ENCODE assay signal across 14 cellular contexts in the genomic region with DNA sequence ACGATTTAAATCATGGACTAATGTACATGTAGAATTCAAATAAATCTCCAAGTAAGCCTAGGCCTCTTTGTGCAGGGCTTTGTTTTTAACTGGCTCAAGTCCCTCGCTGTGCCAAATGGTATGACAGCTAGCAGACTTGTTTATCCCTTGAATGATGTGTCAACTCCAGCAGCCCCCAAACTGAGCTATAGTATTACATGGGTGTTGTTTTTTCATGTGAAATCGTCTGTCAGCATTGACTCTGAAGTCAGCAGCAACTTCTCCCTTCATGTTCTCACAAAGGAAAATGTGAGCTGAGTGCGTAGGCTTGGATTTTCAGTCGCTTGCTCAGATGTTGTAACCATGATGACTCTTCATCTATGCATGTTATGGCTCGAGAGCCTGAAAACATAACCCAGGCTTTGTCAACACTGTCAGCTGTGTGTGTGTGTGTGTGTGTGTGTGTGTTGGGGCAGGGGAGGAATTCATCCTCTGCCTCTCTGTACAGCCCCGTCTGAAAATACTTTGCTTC.
A peak's percentile ranks its signal among the peaks of the same experiment; 100 is the strongest.
DNase-seq lines count a peak whose midpoint lies in the region; ATAC-seq, FAIRE-seq and TF ChIP-seq lines count a peak whose summit lies in the region.
"Had no signal": no experiment of that assay in that cellular context is flagged by ENCODE, and none has a peak within 500 bp of the region (broad histone marks: within the 10 kb centered on the region; RNA-seq: fewer than 3 reads in every experiment).

No MANE protein-coding gene starts in this region.

- WGBS in HepG2 (ENCODE audit: low lambda C conversion rate), result 6% methylated on average over 6 of the region's 7 CpGs

- in situ Hi-C loops in astrocyte of the cerebellum (cut with HindIII; ENCODE audit: low sequenced_read_pairs), result no loop called here
- in situ Hi-C loops in HepG2 (cut with HindIII; ENCODE audit: extremely low pct_ligation_motif_present, low pct_unique_long_range_greater_than_20kb), result no loop called here

- H3K9me3 ChIP-seq in HepG2 (ENCODE audit: low read length), result no peaks in the 10 kb centered on the region

- H3K36me3 ChIP-seq in HepG2 (replicated peaks in 1 of 2; ENCODE audit: control insufficient read depth in 1 of 2, insufficient read depth in 2 of 2, low read length in 2 of 2), result no peaks in the 10 kb centered on the region

- no peaks in the 10 kb centered on the region for H3K79me2 ChIP-seq in HepG2 (ENCODE audit: insufficient read depth, low read length)

- no peak overlapping the region for H3K27ac Mint-ChIP-seq in stimulated activated naive CD8-positive, alpha-beta T cell treated with anti-CD3 and anti-CD28 coated beads, Interleukin-15, amount 100 ng/mL, for 72 hours
- H3K27ac Mint-ChIP-seq: dendritic cell treated with granulocyte-macrophage colony-stimulating factor and Interleukin-4, amounts not matched to agents 40 ng/mL and 50 ng/mL, for 4 days had no signal

- no peaks in the 10 kb centered on the region for H3K4me1 Mint-ChIP-seq in stimulated activated naive CD8-positive, alpha-beta T cell treated with anti-CD3 and anti-CD28 coated beads, Interleukin-15, amount 100 ng/mL, for 72 hours

- peak; percentile 98 for FAIRE-seq in HTR-8/SVneo (lab: Jason Lieb, UNC)
- no peak for FAIRE-seq in HepG2 (lab: Jason Lieb, UNC)
- FAIRE-seq: islet of Langerhans had no signal

- peaks cover 17% of the 10 kb centered on the region for H3K27me3 Mint-ChIP-seq in stimulated activated naive CD8-positive, alpha-beta T cell treated with anti-CD3 and anti-CD28 coated beads, Interleukin-15, amount 100 ng/mL, for 72 hours
- H3K27me3 Mint-ChIP-seq: dendritic cell treated with granulocyte-macrophage colony-stimulating factor and Interleukin-4, amounts not matched to agents 40 ng/mL and 50 ng/mL, for 4 days had no signal

- ATAC-seq in HepG2, result peak; percentile 84
- ATAC-seq in stimulated activated naive CD8-positive, alpha-beta T cell treated with anti-CD3 and anti-CD28 coated beads, Interleukin-15, amount 100 ng/mL, for 72 hours, result no peak
- ATAC-seq: HCT116 had no signal

- peak overlapping the region; percentile 37 for H3K9ac ChIP-seq in HepG2 (ENCODE audit: insufficient read depth, low read depth, low read length)

- H2AFZ ChIP-seq in HepG2 (ENCODE audit: low read length), result peak overlapping the region; percentile 75

- POLR2A ChIA-PET in HepG2 (lab: Yijun Ruan, JAX), result no interaction called here

- TF ChIP-seq EP300 in HepG2 (IDR thresholded peaks at IDR 0.05; ENCODE audit: low read depth in 2 of 2, low read length in 2 of 2) (peak in 1 of 2 experiments; percentile 49; a peak in 1 of 4 replicates), HepG2 (CRISPR knock-in tag; IDR thresholded peaks at IDR 0.05; ENCODE audit: borderline replicate concordance) (no peak)

- no peak for TF ChIP-seq CTCF in AG09319 (IDR thresholded peaks at IDR 0.05; ENCODE audit: low read depth, low read length)
- no peak for TF ChIP-seq CTCF in astrocyte of the cerebellum (IDR thresholded peaks at IDR 0.05; ENCODE audit: low read depth, low read length, missing control alignments)
- no peak for TF ChIP-seq CTCF in HepG2 (CRISPR knock-in tag; IDR thresholded peaks at IDR 0.05)
- TF ChIP-seq CTCF in dorsolateral prefrontal cortex (IDR thresholded peaks at IDR 0.05 in 54 of 56, conservative IDR thresholded peaks at IDR 0.05 in 2 of 56; ENCODE audit: low read depth in 1 of 56, partially characterized antibody in 56 of 56), result no peak

- no peaks in the 10 kb centered on the region for H4K20me1 ChIP-seq in HepG2 (ENCODE audit: insufficient read depth, low read length)

- TF ChIP-seq POLR2A in HepG2 (IDR thresholded peaks at IDR 0.05; ENCODE audit: insufficient read depth in 1 of 2, low read depth in 2 of 2, low read length in 2 of 2), result 0 out of 4 replicates have a peak, but pooled peaks of 1 of the 2 experiments have one; percentile 22

- no peaks in the 10 kb centered on the region for H3K27me3 ChIP-seq in HepG2 (ENCODE audit: control insufficient read depth in 1 of 2, insufficient read depth in 2 of 2, low read length in 2 of 2)
- no peaks in the 10 kb centered on the region for H3K27me3 ChIP-seq in dorsolateral prefrontal cortex

- H3K4me1 ChIP-seq in HepG2 (ENCODE audit: insufficient read depth, low read length), result peaks cover 32% of the 10 kb centered on the region

- H3K4me3 ChIP-seq in astrocyte of the cerebellum (ENCODE audit: low read depth, low read length), result no peak overlapping the region
- peak overlapping the region; percentile 8 to 60 (median 20); a peak in 4 of 6 replicates for H3K4me3 ChIP-seq in HepG2 (replicated peaks in 1 of 3; ENCODE audit: insufficient read depth in 1 of 3, low read depth in 2 of 3, low read length in 3 of 3)
- no peak overlapping the region for H3K4me3 ChIP-seq in dorsolateral prefrontal cortex

- H3K9me3 Mint-ChIP-seq in stimulated activated naive CD8-positive, alpha-beta T cell treated with anti-CD3 and anti-CD28 coated beads, Interleukin-15, amount 100 ng/mL, for 72 hours, result no peaks in the 10 kb centered on the region
- H3K9me3 Mint-ChIP-seq: dendritic cell treated with granulocyte-macrophage colony-stimulating factor and Interleukin-4, amounts not matched to agents 40 ng/mL and 50 ng/mL, for 4 days had no signal

- no peak overlapping the region for H3K4me3 Mint-ChIP-seq in stimulated activated naive CD8-positive, alpha-beta T cell treated with anti-CD3 and anti-CD28 coated beads, Interleukin-15, amount 100 ng/mL, for 72 hours
- H3K4me3 Mint-ChIP-seq: dendritic cell treated with granulocyte-macrophage colony-stimulating factor and Interleukin-4, amounts not matched to agents 40 ng/mL and 50 ng/mL, for 4 days had no signal

- no TSS peak for BruUV-seq in HepG2 (replicated peaks; lab: Mats Ljungman, UMichigan)

- H3K27ac ChIP-seq in HepG2 (ENCODE audit: extremely low read length, insufficient read depth, low read length) (peak overlapping the region; percentile 76), dorsolateral prefrontal cortex (no peak overlapping the region)

- H3K4me2 ChIP-seq in HepG2 (ENCODE audit: low read depth, low read length), result peak overlapping the region; percentile 75

- DNase-seq in AG09319 (ENCODE audit: extremely low read depth, low read depth) (peak; percentile 73), HTR-8/SVneo (ENCODE audit: insufficient read length, low spot score) (peak; percentile 59), astrocyte of the cerebellum (ENCODE audit: low read depth) (peak; percentile 41), HepG2 (ENCODE audit: low spot score) (peak; percentile 81), RPMI8226 (no peak), HT-29 (ENCODE audit: low spot score) (no peak), dorsolateral prefrontal cortex (no peak)
- no peak for DNase-seq in stimulated activated naive CD8-positive, alpha-beta T cell treated with anti-CD3 and anti-CD28 coated beads, Interleukin-15, amount 100 ng/mL, for 72 hours
- DNase-seq: activated CD8-positive, alpha-beta memory T cell treated with anti-CD3 and anti-CD28 coated beads, Interleukin-2, amount 50 U/mL, for 48 hours; DND-41; NCI-H2081 had no signal

- CTCF ChIA-PET in HepG2 (lab: Yijun Ruan, JAX; ENCODE audit: low intra/inter-chr PET ratio, low total read pairs), result no interaction called here

- no peak for TF ChIP-seq RAD21 in HepG2 (CRISPR knock-in tag; IDR thresholded peaks at IDR 0.05)

- intact Hi-C loops in HepG2 (cut with micrococcal nuclease; ENCODE audit: unreplicated experiment) (loop anchor here (2.0 kb wide), 1 partner anchor 78 kb away; no protein-coding TSS in a partner anchor), dorsolateral prefrontal cortex (cut with DNase I) (no loop called here)

TF ChIP-seq in HepG2, 621 proteins besides CTCF, POLR2A, EP300 and RAD21 (continues in another document):
- TF ChIP-seq ARID2 (CRISPR knock-in tag; IDR thresholded peaks at IDR 0.05; ENCODE audit: borderline replicate concordance) (no peak), ZNF143 (CRISPR knock-in tag; IDR thresholded peaks at IDR 0.05) (no peak), SKI (IDR thresholded peaks at IDR 0.05; ENCODE audit: partially characterized antibody) (peak; percentile 10), SPEN (CRISPR knock-in tag; IDR thresholded peaks at IDR 0.05; ENCODE audit: low read depth) (peak; percentile 26; the same call in 1 of the 2 replicates), SATB2 (CRISPR knock-in tag; IDR thresholded peaks at IDR 0.05) (no peak), ZBTB20 (CRISPR knock-in tag; IDR thresholded peaks at IDR 0.05; ENCODE audit: borderline replicate concordance, low read depth) (no peak; the same call in 1 of the 2 replicates), SSRP1 (CRISPR knock-in tag; IDR thresholded peaks at IDR 0.05) (no peak), SRSF9 (IDR thresholded peaks at IDR 0.05; ENCODE audit: borderline replicate concordance, insufficient read depth, low read depth, low read length, poor library complexity, severe bottlenecking) (no peak), ATF7-NPFF (CRISPR knock-in tag; IDR thresholded peaks at IDR 0.05; ENCODE audit: low read depth) (no peak), ERF (CRISPR knock-in tag; IDR thresholded peaks at IDR 0.05) (no peak), ZMYM3 (CRISPR knock-in tag; IDR thresholded peaks at IDR 0.05) (peak; percentile 31; the same call in 1 of the 2 replicates), ZNF577 (CRISPR knock-in tag; IDR thresholded peaks at IDR 0.05; ENCODE audit: borderline replicate concordance, low read depth) (no peak), LCORL (IDR thresholded peaks at IDR 0.05) (no peak), LCORL (CRISPR knock-in tag; IDR thresholded peaks at IDR 0.05) (0 out of 2 replicates have a peak, but pooled peaks have one; percentile 53), THAP11 (CRISPR knock-in tag; IDR thresholded peaks at IDR 0.05) (peak; percentile 41; the same call in 1 of the 2 replicates)
- TF ChIP-seq, protein P1, sequence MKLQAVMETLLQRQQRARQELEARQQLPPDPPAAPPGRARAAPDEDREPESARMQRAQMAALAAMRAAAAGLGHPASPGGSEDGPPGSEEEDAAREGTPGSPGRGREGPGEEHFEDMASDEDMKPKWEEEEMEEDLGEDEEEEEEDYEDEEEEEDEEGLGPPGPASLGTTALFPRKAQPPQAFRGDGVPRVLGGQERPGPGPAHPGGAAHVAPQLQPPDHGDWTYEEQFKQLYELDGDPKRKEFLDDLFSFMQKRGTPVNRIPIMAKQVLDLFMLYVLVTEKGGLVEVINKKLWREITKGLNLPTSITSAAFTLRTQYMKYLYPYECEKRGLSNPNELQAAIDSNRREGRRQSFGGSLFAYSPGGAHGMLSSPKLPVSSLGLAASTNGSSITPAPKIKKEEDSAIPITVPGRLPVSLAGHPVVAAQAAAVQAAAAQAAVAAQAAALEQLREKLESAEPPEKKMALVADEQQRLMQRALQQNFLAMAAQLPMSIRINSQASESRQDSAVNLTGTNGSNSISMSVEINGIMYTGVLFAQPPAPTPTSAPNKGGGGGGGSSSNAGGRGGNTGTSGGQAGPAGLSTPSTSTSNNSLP (IDR thresholded peaks at IDR 0.05; ENCODE audit: low read depth, low read length), result peak; percentile 69

Comparison
In these comparisons a context has a peak if more than half of its experiments do, and no peak if none do; other contexts are left out.
1. DNase-seq: peak in AG09319 (single experiment), HTR-8/SVneo (single experiment), astrocyte of the cerebellum (single experiment) and HepG2 (single experiment); none in stimulated activated naive CD8-positive, alpha-beta T cell treated with anti-CD3 and anti-CD28 coated beads, Interleukin-15, amount 100 ng/mL, for 72 hours (0 of 2), RPMI8226 (single experiment), HT-29 (single experiment) and dorsolateral prefrontal cortex (0 of 10).
2. H3K4me3 ChIP-seq: peak in HepG2 (3 of 3); none in astrocyte of the cerebellum (single experiment) and dorsolateral prefrontal cortex (0 of 59).